Comparison of ENCODE assay signal across 9 cellular contexts in the genomic region with DNA sequence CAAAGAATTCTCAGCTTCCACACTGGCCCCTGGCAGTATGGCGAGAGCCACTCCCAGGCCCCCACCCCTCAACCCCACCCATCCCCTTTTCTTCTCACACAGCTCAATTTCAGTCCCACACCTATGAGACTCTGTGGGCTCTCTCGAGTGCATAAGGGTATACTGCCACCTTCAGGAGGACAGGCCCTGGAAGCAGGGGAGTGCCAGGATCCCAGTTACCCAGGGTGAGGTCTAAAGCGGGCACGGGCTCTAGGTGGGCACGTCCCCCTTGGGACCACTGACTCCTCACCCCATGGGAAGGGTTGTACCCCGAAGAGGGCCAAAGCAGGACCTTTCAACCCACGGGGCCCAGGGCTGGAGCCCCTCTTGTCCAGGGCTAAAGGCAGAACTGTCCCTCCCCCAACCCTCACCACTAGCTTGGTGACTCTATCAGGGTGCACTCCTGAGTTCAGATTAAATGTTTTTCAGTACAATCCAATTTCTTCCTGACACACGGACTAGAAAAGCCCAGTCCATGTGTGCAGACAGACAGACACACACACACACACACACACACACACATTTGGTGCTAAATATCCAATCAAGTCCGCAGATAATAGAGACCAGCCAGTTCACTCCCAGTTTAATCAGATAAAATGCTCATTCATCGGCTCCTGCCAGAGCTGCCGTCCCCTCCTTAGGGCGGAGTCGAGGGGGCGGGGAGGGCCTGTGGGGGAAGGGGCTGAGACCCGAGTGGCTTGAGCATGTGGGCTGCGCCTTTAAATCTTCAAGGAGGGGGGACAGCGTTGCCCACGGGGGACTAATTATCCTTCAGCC. TPM values are rescaled to one million over a fixed set of nuclear protein-coding genes. Genes with fewer than 3 reads are reported as not detected.
A peak's percentile ranks its signal among the peaks of the same experiment; 100 is the strongest.
DNase-seq lines count a peak whose midpoint lies in the region; ATAC-seq, FAIRE-seq and TF ChIP-seq lines count a peak whose summit lies in the region.
"Had no signal": no experiment of that assay in that cellular context is flagged by ENCODE, and none has a peak within 500 bp of the region (broad histone marks: within the 10 kb centered on the region; RNA-seq: fewer than 3 reads in every experiment).

No MANE protein-coding gene starts in this region.

- H3K9me3 ChIP-seq in AG04450 (ENCODE audit: control insufficient read depth, insufficient read depth, low read length), result no peaks in the 10 kb centered on the region

- H3K27me3 Mint-ChIP-seq in activated CD4-positive, alpha-beta T cell treated with anti-CD3 and anti-CD28 coated beads, Interleukin-2, amount 10 ng/mL, durations not matched to agents 7 days and 5 days, result peaks cover 2% of the 10 kb centered on the region

- TF ChIP-seq CTCF in AG04450 (IDR thresholded peaks at IDR 0.05; ENCODE audit: low read depth, low read length) (peak; percentile 82), foreskin fibroblast (IDR thresholded peaks at IDR 0.05; ENCODE audit: low read depth, low read length) (peak; percentile 87)

- H3K4me3 ChIP-seq in AG04450 (ENCODE audit: low read depth, low read length) (no peak overlapping the region), foreskin fibroblast (ENCODE audit: low read depth in 1 of 2, low read length in 2 of 2) (no peak overlapping the region)

- H3K27ac Mint-ChIP-seq in activated CD4-positive, alpha-beta T cell treated with anti-CD3 and anti-CD28 coated beads, Interleukin-2, amount 10 ng/mL, durations not matched to agents 7 days and 5 days, result no peak overlapping the region

- ATAC-seq in HG02610 (IDR thresholded peaks at IDR 0.05; ENCODE audit: unreplicated experiment) (no peak), HG03442 (IDR thresholded peaks at IDR 0.05; ENCODE audit: unreplicated experiment) (no peak)

- CTCF ChIA-PET in AG04450 (lab: Charles Lee), result interaction anchor here (0.6 to 6.4 kb wide), 28 partner anchors 9 to 967 kb away, joined by 3 to 101 read pairs (median 4); partner anchors contain the start of gene ISLR2
- CTCF ChIA-PET in activated CD4-positive, alpha-beta T cell treated with anti-CD3 and anti-CD28 coated beads, Interleukin-2, amount 10 ng/mL, durations not matched to agents 7 days and 5 days (lab: Charles Lee), result interaction anchor here (0.6 to 1.7 kb wide), 3 partner anchors 13 to 349 kb away, joined by 3 to 4 read pairs (median 4); no protein-coding TSS in a partner anchor

- no peaks in the 10 kb centered on the region for H3K4me1 Mint-ChIP-seq in activated CD4-positive, alpha-beta T cell treated with anti-CD3 and anti-CD28 coated beads, Interleukin-2, amount 10 ng/mL, durations not matched to agents 7 days and 5 days

- TF ChIP-seq POLR2A in GM12891 (IDR thresholded peaks at IDR 0.05; ENCODE audit: low read depth, low read length), result no peak

- FAIRE-seq in GM12891 (lab: Jason Lieb, UNC), result peak; percentile 84

- H3K27me3 ChIP-seq in AG04450 (ENCODE audit: control insufficient read depth, insufficient read depth, low read length), result peaks cover 78% of the 10 kb centered on the region

- DNase-seq in AG04450 (ENCODE audit: low read depth, low spot score) (no peak), GM12891 (ENCODE audit: insufficient read length, low spot score) (peak; percentile 69), NCI-H2081 treated with DMSO at 0.1 percent for 48 hours (lab: John Stamatoyannopoulos, UW) (peak; percentile 77), foreskin fibroblast (peak in 1 of 2 donors; percentile 78), occipital lobe (lab: John Stamatoyannopoulos, UW) (peak; percentile 17)
- DNase-seq in activated CD4-positive, alpha-beta T cell treated with anti-CD3 and anti-CD28 coated beads, Interleukin-2, amount 10 ng/mL, durations not matched to agents 7 days and 5 days, result peak; percentile 55

- H3K36me3 Mint-ChIP-seq in activated CD4-positive, alpha-beta T cell treated with anti-CD3 and anti-CD28 coated beads, Interleukin-2, amount 10 ng/mL, durations not matched to agents 7 days and 5 days (ENCODE audit: low read depth), result no peaks in the 10 kb centered on the region

- H3K9me3 Mint-ChIP-seq in activated CD4-positive, alpha-beta T cell treated with anti-CD3 and anti-CD28 coated beads, Interleukin-2, amount 10 ng/mL, durations not matched to agents 7 days and 5 days, result no peaks in the 10 kb centered on the region

- H3K4me3 Mint-ChIP-seq in activated CD4-positive, alpha-beta T cell treated with anti-CD3 and anti-CD28 coated beads, Interleukin-2, amount 10 ng/mL, durations not matched to agents 7 days and 5 days, result no peak overlapping the region

- POLR2A ChIA-PET in AG04450 (lab: Yijun Ruan, JAX), result interaction anchor here (0.6 kb wide), 1 partner anchor 60 kb away, joined by 3 read pairs; no protein-coding TSS in a partner anchor
- POLR2A ChIA-PET in activated CD4-positive, alpha-beta T cell treated with anti-CD3 and anti-CD28 coated beads, Interleukin-2, amount 10 ng/mL, durations not matched to agents 7 days and 5 days (lab: Charles Lee), result no interaction called here

- H3K27ac ChIP-seq in AG04450 (ENCODE audit: low read depth, low read length), result no peak overlapping the region
- H3K27ac ChIP-seq: epithelial cell of prostate had no signal

TF ChIP-seq in GM12891, 5 proteins besides CTCF, POLR2A, EP300 and RAD21:
- no peak for TF ChIP-seq TAF1 (IDR thresholded peaks at IDR 0.05; ENCODE audit: low read depth, low read length)
- no peak for TF ChIP-seq PAX5 (IDR thresholded peaks at IDR 0.05; ENCODE audit: insufficient read depth, low read length, severe bottlenecking)
- TF ChIP-seq POLR2AphosphoS5 (IDR thresholded peaks at IDR 0.05; ENCODE audit: low read depth, low read length), result no peak
- TF ChIP-seq POU2F2 (IDR thresholded peaks at IDR 0.05; ENCODE audit: low read depth, low read length), result no peak
- TF ChIP-seq SPI1 (IDR thresholded peaks at IDR 0.05; ENCODE audit: low read depth, low read length), result no peak

RNA-seq across cellular contexts. Expression of gene CYP11A1, which starts 59.4 kb away (rescaled TPM):
- polyA plus RNA-seq in AG04450 (2011; rRNA removed), result 0.09 and 0.14 TPM in 2 replicates
- polyA minus RNA-seq in AG04450 (2011; rRNA and poly(A)+ RNA removed), result 0.23 and 0.35 TPM in 2 replicates
- 0.54 TPM for polyA plus RNA-seq in GM12891 (2012; ENCODE audit: low read depth, missing spikeins)
- not detected for total RNA-seq in activated CD4-positive, alpha-beta T cell treated with anti-CD3 and anti-CD28 coated beads, Interleukin-2, amount 10 ng/mL, durations not matched to agents 7 days and 5 days
- total RNA-seq in occipital lobe, result not detected
